2 cellular contexts compared by ENCODE assay signal in the genomic region with DNA sequence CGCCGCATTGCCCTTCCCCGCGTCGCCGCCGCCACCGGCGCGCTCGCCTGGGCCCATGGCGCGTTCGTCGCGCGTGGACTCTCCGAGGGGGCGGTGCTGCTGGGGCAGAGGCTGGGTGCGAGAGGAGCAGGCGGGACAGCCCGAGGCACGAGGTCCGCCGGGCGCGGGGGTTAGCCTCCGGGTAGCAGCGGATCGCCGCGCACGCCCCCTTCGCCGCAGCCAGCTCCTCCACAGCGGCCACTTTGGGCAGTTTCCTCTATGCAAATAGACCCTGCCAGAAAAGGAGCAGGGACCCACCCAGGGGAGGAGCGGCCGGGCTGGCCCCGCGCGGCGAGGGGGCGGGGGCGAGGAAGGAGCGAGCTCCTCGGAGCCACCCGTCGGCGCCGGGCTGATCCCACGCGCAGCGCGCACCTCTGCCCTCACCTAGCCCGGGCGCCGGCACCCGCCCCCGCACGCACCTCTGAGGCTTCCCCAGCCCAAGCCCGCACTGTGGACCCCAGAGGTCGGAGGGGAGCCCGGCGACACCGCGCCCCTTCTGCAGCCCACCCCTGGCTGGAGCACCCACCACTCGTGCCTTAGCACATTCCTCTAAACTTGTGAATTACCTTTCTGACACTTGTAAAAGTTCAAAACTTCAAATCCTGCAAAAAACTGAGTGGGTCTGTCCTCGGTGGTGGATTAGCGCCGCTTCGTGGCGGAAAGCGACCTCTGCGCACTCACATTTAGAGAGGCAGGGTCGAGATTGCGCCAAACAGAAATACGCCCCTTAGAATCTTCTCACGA.
A peak's percentile ranks its signal among the peaks of the same experiment; 100 is the strongest.
TF ChIP-seq lines count a peak whose summit lies in the region.

A gene (minus strand): TSS at position 253 of the 783 bp plus-strand sequence.

TF ChIP-seq in IMR-90, 13 proteins besides CTCF, POLR2A, EP300 and RAD21:
- peak; percentile 42; the same call in 1 of the 2 replicates for TF ChIP-seq SMC3 (IDR thresholded peaks at IDR 0.05; ENCODE audit: low read depth, low read length)
- no peak for TF ChIP-seq CEBPB (IDR thresholded peaks at IDR 0.05; ENCODE audit: low read depth, low read length)
- TF ChIP-seq MAZ (IDR thresholded peaks at IDR 0.05; ENCODE audit: borderline replicate concordance, low read depth, low read length), result peak; percentile 46; the same call in 1 of the 2 replicates

TF ChIP-seq in liver, 16 proteins besides CTCF, POLR2A, EP300 and RAD21:
- no peak for TF ChIP-seq HNF4A (conservative IDR thresholded peaks at IDR 0.05)
- TF ChIP-seq NR2F2 (IDR thresholded peaks at IDR 0.05), result no peak
- TF ChIP-seq JUND (IDR thresholded peaks at IDR 0.05), result no peak
- TF ChIP-seq, protein P1, sequence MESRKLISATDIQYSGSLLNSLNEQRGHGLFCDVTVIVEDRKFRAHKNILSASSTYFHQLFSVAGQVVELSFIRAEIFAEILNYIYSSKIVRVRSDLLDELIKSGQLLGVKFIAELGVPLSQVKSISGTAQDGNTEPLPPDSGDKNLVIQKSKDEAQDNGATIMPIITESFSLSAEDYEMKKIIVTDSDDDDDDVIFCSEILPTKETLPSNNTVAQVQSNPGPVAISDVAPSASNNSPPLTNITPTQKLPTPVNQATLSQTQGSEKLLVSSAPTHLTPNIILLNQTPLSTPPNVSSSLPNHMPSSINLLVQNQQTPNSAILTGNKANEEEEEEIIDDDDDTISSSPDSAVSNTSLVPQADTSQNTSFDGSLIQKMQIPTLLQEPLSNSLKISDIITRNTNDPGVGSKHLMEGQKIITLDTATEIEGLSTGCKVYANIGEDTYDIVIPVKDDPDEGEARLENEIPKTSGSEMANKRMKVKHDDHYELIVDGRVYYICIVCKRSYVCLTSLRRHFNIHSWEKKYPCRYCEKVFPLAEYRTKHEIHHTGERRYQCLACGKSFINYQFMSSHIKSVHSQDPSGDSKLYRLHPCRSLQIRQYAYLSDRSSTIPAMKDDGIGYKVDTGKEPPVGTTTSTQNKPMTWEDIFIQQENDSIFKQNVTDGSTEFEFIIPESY (IDR thresholded peaks at IDR 0.05), result no peak
- no peak for TF ChIP-seq RXRA (IDR thresholded peaks at IDR 0.05)
- TF ChIP-seq HNF4G (IDR thresholded peaks at IDR 0.05), result no peak
- no peak for TF ChIP-seq TAF1 (conservative IDR thresholded peaks at IDR 0.05)
- TF ChIP-seq FOXA2 (IDR thresholded peaks at IDR 0.05), result no peak
- no peak for TF ChIP-seq SP1 (IDR thresholded peaks at IDR 0.05)
